In the genomic region with DNA sequence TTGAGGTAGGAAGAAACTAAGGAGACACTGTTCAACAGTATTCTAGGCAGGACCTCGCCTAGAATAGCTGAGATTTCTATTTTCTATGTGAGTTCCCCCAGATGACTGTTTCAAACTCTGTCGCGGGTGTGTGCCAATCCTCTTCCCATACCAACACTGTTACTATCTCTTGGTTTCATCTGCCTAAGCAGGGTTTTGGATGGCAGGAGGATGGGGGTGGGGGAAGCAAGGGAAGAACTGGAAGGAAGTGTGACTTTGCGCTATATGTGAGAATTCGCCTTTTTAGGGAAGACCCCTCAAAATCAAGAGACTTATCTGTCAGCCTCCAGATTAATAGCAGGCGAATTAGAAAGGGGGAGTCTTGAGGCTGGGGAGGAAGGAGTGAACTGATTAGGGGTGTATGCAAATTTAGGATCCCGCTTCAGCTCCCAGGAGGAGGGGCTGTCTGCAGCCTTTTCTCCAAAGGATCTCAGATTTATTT, we compare ENCODE assay signal across 6 cellular contexts. TPM values are rescaled to one million over a fixed set of nuclear protein-coding genes. Genes with fewer than 3 reads are reported as not detected.
DNase-seq lines count a peak whose midpoint lies in the region; ATAC-seq, FAIRE-seq and TF ChIP-seq lines count a peak whose summit lies in the region.

No MANE protein-coding gene starts in this region.

- H3K9me3 ChIP-seq in MG63 (no peaks in the 10 kb centered on the region), H1 (ENCODE audit: insufficient read depth in 2 of 2, low read depth in 1 of 2, low read length in 1 of 2) (no peaks in the 10 kb centered on the region), gastrocnemius medialis (no peaks in the 10 kb centered on the region)

- H3K14ac ChIP-seq in H1 (ENCODE audit: insufficient read length) = no peak overlapping the region

- H3K4me3 ChIP-seq in MG63 = peak overlapping the region; percentile 75
- peak overlapping the region; percentile 42 to 84 (median 52) for H3K4me3 ChIP-seq in H1 (ENCODE audit: extremely low read depth in 1 of 4, insufficient read depth in 2 of 4, low read depth in 3 of 4, low read length in 4 of 4)
- peak overlapping the region; percentile 79 to 94 (median 91) for H3K4me3 ChIP-seq in gastrocnemius medialis

- H2BK20ac ChIP-seq in H1 (ENCODE audit: low read length) = no peak overlapping the region

- no peak overlapping the region for H2BK15ac ChIP-seq in H1 (ENCODE audit: low read length)

- H3K27me3 ChIP-seq in MG63 = no peaks in the 10 kb centered on the region
- H3K27me3 ChIP-seq in H1 (replicated peaks in 1 of 4; ENCODE audit: control insufficient read depth in 3 of 4, extremely low read depth in 1 of 4, insufficient read depth in 3 of 4, low read length in 3 of 4) = no peaks in the 10 kb centered on the region
- no peaks in the 10 kb centered on the region for H3K27me3 ChIP-seq in gastrocnemius medialis

- no peak for FAIRE-seq in H1 (lab: Jason Lieb, UNC)

- no peak overlapping the region for H3K4ac ChIP-seq in H1 (replicated peaks; ENCODE audit: insufficient read length, low read depth, low read length)

- no peak for TF ChIP-seq EP300 in H1 (IDR thresholded peaks at IDR 0.05; ENCODE audit: borderline replicate concordance in 1 of 2, low read depth in 2 of 2, low read length in 2 of 2)

- no peak for TF ChIP-seq CTCF in H1 (IDR thresholded peaks at IDR 0.05; ENCODE audit: control extremely low read depth in 1 of 3, insufficient read depth in 1 of 3, low read depth in 1 of 3, low read length in 3 of 3)
- no peak for TF ChIP-seq CTCF in gastrocnemius medialis (IDR thresholded peaks at IDR 0.05 in 4 of 5, conservative IDR thresholded peaks at IDR 0.05 in 1 of 5)

- intact Hi-C loops in gastrocnemius medialis (cut with DNase I; ENCODE audit: low total_unique reads) = loop anchor here (1.0 to 5.0 kb wide), 4 partner anchors 41 to 117 kb away; a partner anchor contains a TSS

- peak overlapping the region; percentile 36 to 60 (median 40); a peak in 6 of 7 replicates for H3K9ac ChIP-seq in H1 (replicated peaks in 1 of 4; ENCODE audit: extremely low read depth in 1 of 4, low read depth in 3 of 4, low read length in 3 of 4)

- no peak overlapping the region for H4K91ac ChIP-seq in H1 (replicated peaks; ENCODE audit: insufficient read length, low read length)

- peak in 1 of 2 donors; percentile 5 for ATAC-seq in gastrocnemius medialis

- H3K27ac ChIP-seq in H1 (ENCODE audit: low read depth, low read length) (peak overlapping the region; percentile 70; the same call in 1 of the 2 replicates), gastrocnemius medialis (peak overlapping the region; percentile 90 to 96 (median 94))

- peak overlapping the region; percentile 41; the same call in 1 of the 2 replicates for H2BK5ac ChIP-seq in H1 (ENCODE audit: low read depth, low read length)

- peaks cover 13% of the 10 kb centered on the region for H3K23me2 ChIP-seq in H1 (ENCODE audit: low read depth, low read length)

- no peak overlapping the region for H4K8ac ChIP-seq in H1 (ENCODE audit: extremely low read depth, insufficient read depth, low read length)

- POLR2A ChIA-PET in H1 (lab: Charles Lee; ENCODE audit: partially characterized antibody) = interaction anchor here (0.6 to 4.2 kb wide), 8 partner anchors 13 to 91 kb away, joined by 3 to 33 read pairs (median 4); a partner anchor contains a TSS

- H3K36me3 ChIP-seq in MG63 = peaks cover 26% of the 10 kb centered on the region
- H3K36me3 ChIP-seq in H1 (ENCODE audit: control insufficient read depth in 2 of 4, insufficient read depth in 4 of 4, low read length in 3 of 4) = peaks cover 4 to 9% (median 6%) of the 10 kb centered on the region in 4 experiments; a peak in 5 of 8 replicates
- H3K36me3 ChIP-seq in gastrocnemius medialis = no peaks in the 10 kb centered on the region

- H2BK120ac ChIP-seq in H1 (replicated peaks; ENCODE audit: low read depth, low read length) = no peak overlapping the region

- H3K18ac ChIP-seq in H1 (ENCODE audit: extremely low read depth, low read length) = no peak overlapping the region; the same call in 1 of the 2 replicates

- H3K79me1 ChIP-seq in H1 (ENCODE audit: low read depth, low read length) = no peaks in the 10 kb centered on the region

- peak overlapping the region; percentile 8 for H4K5ac ChIP-seq in H1 (ENCODE audit: insufficient read length, low read depth, low read length)

- in situ Hi-C loops in gastrocnemius medialis (cut with MboI; ENCODE audit: low sequenced_read_pairs in 4 of 4) = loop anchor here in 2 of 4 donors (5.0 to 10.0 kb wide), 2 partner anchors 52 to 55 kb away; a partner anchor contains a TSS

- peak overlapping the region; percentile 77 to 82 for H3K4me2 ChIP-seq in H1 (ENCODE audit: insufficient read depth in 1 of 2, low read depth in 2 of 2, low read length in 2 of 2)

- H2AFZ ChIP-seq in H1 (ENCODE audit: low read length) = no peak overlapping the region

- H3K23ac ChIP-seq in H1 (ENCODE audit: insufficient read length) = no peak overlapping the region

- TF ChIP-seq POLR2A in H1 (IDR thresholded peaks at IDR 0.05; ENCODE audit: control extremely low read depth in 1 of 2, low read depth in 2 of 2, low read length in 2 of 2) = no peak
- no peak for TF ChIP-seq POLR2A in gastrocnemius medialis (IDR thresholded peaks at IDR 0.05)

- H2AK5ac ChIP-seq in H1 (ENCODE audit: low read depth, low read length) = no peak overlapping the region

- no peak overlapping the region for H3K56ac ChIP-seq in H1 (replicated peaks; ENCODE audit: insufficient read length, low read depth, low read length)

- WGBS in H1 (ENCODE audit: extremely low coverage in 1 of 2, insufficient coverage in 1 of 2, insufficient read length in 1 of 2, insufficient replicate concordance in 2 of 2, low coverage in 1 of 2, low lambda C conversion rate in 2 of 2, missing lambda C conversion rate in 1 of 2), 2 experiments = 1% methylated on average over 7 of the region's 7 CpGs; no CpG with 5 or more reads in 1 of the 2 experiments

- DNase-seq in EL (peak; percentile 47), MG63 (no peak), H1 (ENCODE audit: low read depth in 1 of 2, low spot score in 2 of 2) (no peak), gastrocnemius medialis (no peak), SKM-1 treated with dmso at 0.1 percent for 144 hours (lab: John Stamatoyannopoulos, UW; ENCODE audit: unreplicated experiment) (no peak), SKM-1 (lab: John Stamatoyannopoulos, UW; ENCODE audit: unreplicated experiment) (no peak)

- H4K20me1 ChIP-seq in H1 (replicated peaks in 1 of 2; ENCODE audit: control insufficient read depth in 1 of 2, insufficient read depth in 2 of 2, low read length in 2 of 2) = peaks cover 0 to 4% of the 10 kb centered on the region in 2 experiments

- no peak overlapping the region for H2BK12ac ChIP-seq in H1 (ENCODE audit: low read depth, low read length)

- CTCF ChIA-PET in H1 (lab: Charles Lee; ENCODE audit: partially characterized antibody) = interaction anchor here (0.6 to 7.1 kb wide), 5 partner anchors 16 to 81 kb away, joined by 3 to 71 read pairs (median 5); no protein-coding TSS in a partner anchor

- TF ChIP-seq RAD21 in H1 (IDR thresholded peaks at IDR 0.05 in 1 of 2, conservative IDR thresholded peaks at IDR 0.05 in 1 of 2; ENCODE audit: low read depth in 2 of 2, low read length in 2 of 2) = no peak

- peaks cover 10 to 30% of the 10 kb centered on the region in 2 experiments for H3K79me2 ChIP-seq in H1 (ENCODE audit: control insufficient read depth in 1 of 2, insufficient read depth in 2 of 2, low read length in 2 of 2)

- H3K4me1 ChIP-seq in H1 (replicated peaks in 1 of 4; ENCODE audit: control insufficient read depth in 3 of 4, insufficient read depth in 4 of 4, low read length in 3 of 4) (peaks cover 0 to 4% (median under 1%) of the 10 kb centered on the region in 4 experiments; a peak in 4 of 7 replicates), gastrocnemius medialis (peaks cover 35 to 50% of the 10 kb centered on the region in 2 donors)

RNA-seq across cellular contexts. Expression of a gene that starts 0.5 kb away (rescaled TPM):
- total RNA-seq in MG63 (2014; rRNA removed; shearing (Covaris generic); ENCODE audit: low replicate concordance) = 9.4 and 22.8 TPM in 2 replicates
- total RNA-seq in H1 (2021; fragmentation: NEBNext Ultra II Directional; extraction: Animal tissue kit (Norgen Biotek cat#: 25700)) = 104 and 114 TPM in 2 replicates
- 343 and 436 TPM in 2 replicates for polyA plus RNA-seq in H1 (2011; rRNA removed)
- polyA plus RNA-seq in H1 (2011; cell fraction: cytosol; rRNA removed) = 191 TPM
- polyA plus RNA-seq in H1 (2011; cell fraction: nucleus; rRNA removed) = 198 TPM
- polyA plus RNA-seq in H1 (2012, experiment 1 of 2) = 143 to 233 TPM (median 204 TPM) in 4 replicates
- polyA plus RNA-seq in H1 (2012, experiment 2 of 2) = 249 TPM
- 394 TPM for polyA plus RNA-seq in H1 (2013, experiment 1 of 2)
- polyA plus RNA-seq in H1 (2013, experiment 2 of 2) = 451 TPM
- 132 and 168 TPM in 2 replicates for polyA minus RNA-seq in H1 (2011; rRNA and poly(A)+ RNA removed)
- polyA minus RNA-seq in H1 (2011; cell fraction: cytosol; rRNA and poly(A)+ RNA removed) = 151 TPM
- 96.9 TPM for polyA minus RNA-seq in H1 (2011; cell fraction: nucleus; rRNA and poly(A)+ RNA removed)
- total RNA-seq in gastrocnemius medialis = 10 to 100 TPM; 30.5 to 40.5 (median 36.4) TPM

RNA-seq across cellular contexts. Expression of a gene that starts 3.5 kb away (rescaled TPM):
- 107 and 128 TPM in 2 replicates for total RNA-seq in MG63 (2014; rRNA removed; shearing (Covaris generic); ENCODE audit: low replicate concordance)
- total RNA-seq in H1 (2021; fragmentation: NEBNext Ultra II Directional; extraction: Animal tissue kit (Norgen Biotek cat#: 25700)) = 118 and 142 TPM in 2 replicates
- 51.6 and 69.8 TPM in 2 replicates for polyA plus RNA-seq in H1 (2011; rRNA removed)
- 57.3 TPM for polyA plus RNA-seq in H1 (2011; cell fraction: cytosol; rRNA removed)
- polyA plus RNA-seq in H1 (2011; cell fraction: nucleus; rRNA removed) = 31.1 TPM
- 59.4 to 75.6 TPM (median 69.7 TPM) in 4 replicates for polyA plus RNA-seq in H1 (2012, experiment 1 of 2)
- 76.0 TPM for polyA plus RNA-seq in H1 (2012, experiment 2 of 2)
- 126 TPM for polyA plus RNA-seq in H1 (2013, experiment 1 of 2)
- polyA plus RNA-seq in H1 (2013, experiment 2 of 2) = 129 TPM
- polyA minus RNA-seq in H1 (2011; rRNA and poly(A)+ RNA removed) = 83.5 and 95.8 TPM in 2 replicates
- polyA minus RNA-seq in H1 (2011; cell fraction: cytosol; rRNA and poly(A)+ RNA removed) = 54.6 TPM
- polyA minus RNA-seq in H1 (2011; cell fraction: nucleus; rRNA and poly(A)+ RNA removed) = 32.1 TPM
- total RNA-seq in gastrocnemius medialis = 10 to 100 TPM; 41.6 to 79.0 (median 56.5) TPM

RNA-seq across cellular contexts. Expression of a gene that starts 53.4 kb away (rescaled TPM):
- total RNA-seq in MG63 (2014; rRNA removed; shearing (Covaris generic); ENCODE audit: low replicate concordance) = 31.9 and 50.4 TPM in 2 replicates
- total RNA-seq in H1 (2021; fragmentation: NEBNext Ultra II Directional; extraction: Animal tissue kit (Norgen Biotek cat#: 25700)) = 48.5 and 54.0 TPM in 2 replicates
- 54.4 and 79.2 TPM in 2 replicates for polyA plus RNA-seq in H1 (2011; rRNA removed)
- polyA plus RNA-seq in H1 (2011; cell fraction: cytosol; rRNA removed) = 78.3 TPM
- polyA plus RNA-seq in H1 (2011; cell fraction: nucleus; rRNA removed) = 103 TPM
- polyA plus RNA-seq in H1 (2012, experiment 1 of 2) = 31.8 to 62.6 TPM (median 53.9 TPM) in 4 replicates
- polyA plus RNA-seq in H1 (2012, experiment 2 of 2) = 44.0 TPM
- polyA plus RNA-seq in H1 (2013, experiment 1 of 2) = 23.8 TPM
- 23.7 TPM for polyA plus RNA-seq in H1 (2013, experiment 2 of 2)
- polyA minus RNA-seq in H1 (2011; rRNA and poly(A)+ RNA removed) = 77.4 and 115 TPM in 2 replicates
- 41.8 TPM for polyA minus RNA-seq in H1 (2011; cell fraction: cytosol; rRNA and poly(A)+ RNA removed)
- polyA minus RNA-seq in H1 (2011; cell fraction: nucleus; rRNA and poly(A)+ RNA removed) = 57.9 TPM
- 100 to 1,000 TPM in 2 of 4 donors, 10 to 100 TPM in 2; 36.5 to 301 (median 88.0) TPM for total RNA-seq in gastrocnemius medialis

RNA-seq across cellular contexts. Expression of a gene that starts 55.3 kb away (rescaled TPM):
- total RNA-seq in MG63 (2014; rRNA removed; shearing (Covaris generic); ENCODE audit: low replicate concordance) = 33.2 and 56.8 TPM in 2 replicates
- total RNA-seq in H1 (2021; fragmentation: NEBNext Ultra II Directional; extraction: Animal tissue kit (Norgen Biotek cat#: 25700)) = 16.1 and 20.9 TPM in 2 replicates
- 44.7 and 55.6 TPM in 2 replicates for polyA plus RNA-seq in H1 (2011; rRNA removed)
- 54.3 TPM for polyA plus RNA-seq in H1 (2011; cell fraction: cytosol; rRNA removed)
- 44.7 TPM for polyA plus RNA-seq in H1 (2011; cell fraction: nucleus; rRNA removed)
- polyA plus RNA-seq in H1 (2012, experiment 1 of 2) = 23.2 to 36.4 TPM (median 32.3 TPM) in 4 replicates
- 27.4 TPM for polyA plus RNA-seq in H1 (2012, experiment 2 of 2)
- polyA plus RNA-seq in H1 (2013, experiment 1 of 2) = 23.1 TPM
- 24.7 TPM for polyA plus RNA-seq in H1 (2013, experiment 2 of 2)
- 35.1 and 40.3 TPM in 2 replicates for polyA minus RNA-seq in H1 (2011; rRNA and poly(A)+ RNA removed)
- polyA minus RNA-seq in H1 (2011; cell fraction: cytosol; rRNA and poly(A)+ RNA removed) = 21.0 TPM
- polyA minus RNA-seq in H1 (2011; cell fraction: nucleus; rRNA and poly(A)+ RNA removed) = 20.2 TPM
- 10 to 100 TPM; 28.8 to 38.3 (median 36.4) TPM for total RNA-seq in gastrocnemius medialis
